ENCODE assay signal across 9 cellular contexts in genomic region chr16:1189455-1189854, GRCh38. TPM values are rescaled to one million over a fixed set of nuclear protein-coding genes. Genes with fewer than 3 reads are reported as not detected.
"Had no signal": no experiment of that assay in that cellular context is flagged by ENCODE, and none has a peak within 500 bp of the region (broad histone marks: within the 10 kb centered on the region; RNA-seq: fewer than 3 reads in every experiment).

No MANE protein-coding gene starts in this region.

- H3K27ac ChIP-seq: GM23248, HL-60 had no signal

- H3K4me1 ChIP-seq: HAP-1 had no signal

- FAIRE-seq: HepG2 had no signal

- H3K9ac ChIP-seq: GM23248 had no signal

- H3K36me3 ChIP-seq: HAP-1 had no signal

- DNase-seq: GOT3, H7 had no signal

- H2AFZ ChIP-seq: GM23248 had no signal

- H3K4me1 Mint-ChIP-seq: IgD-negative memory B cell had no signal

- H3K4me3 ChIP-seq: GM23248, HAP-1 had no signal

- H3K4me3 Mint-ChIP-seq: IgD-negative memory B cell had no signal

- H3K9me3 ChIP-seq: HAP-1 had no signal

- H3K9me3 Mint-ChIP-seq: IgD-negative memory B cell had no signal

RNA-seq across cellular contexts. Expression of gene TPSG1, which starts 35.6 kb away (rescaled TPM):
- total RNA-seq: GM23248, H7, HepG2, HT1080 had no signal
- polyA plus RNA-seq: GM23248, HepG2, IgD-negative memory B cell had no signal

RNA-seq across cellular contexts. Expression of gene CACNA1H, which starts 36.5 kb away (rescaled TPM):
- total RNA-seq: HT1080 had no signal
- polyA plus RNA-seq: GM23248, IgD-negative memory B cell had no signal

RNA-seq across cellular contexts. Expression of gene TPSB2, which starts 40.5 kb away (rescaled TPM):
- total RNA-seq: GM23248, H7, HepG2, HT1080 had no signal
- polyA plus RNA-seq: GM23248, HepG2, IgD-negative memory B cell had no signal

RNA-seq across cellular contexts. Expression of gene TPSAB1, which starts 51.0 kb away (rescaled TPM):
- total RNA-seq: GM23248, H4, H7, HepG2, HT1080 had no signal
- polyA plus RNA-seq: GM23248, IgD-negative memory B cell had no signal
